Comparison of ENCODE assay signal across 16 cellular contexts in the genomic region with DNA sequence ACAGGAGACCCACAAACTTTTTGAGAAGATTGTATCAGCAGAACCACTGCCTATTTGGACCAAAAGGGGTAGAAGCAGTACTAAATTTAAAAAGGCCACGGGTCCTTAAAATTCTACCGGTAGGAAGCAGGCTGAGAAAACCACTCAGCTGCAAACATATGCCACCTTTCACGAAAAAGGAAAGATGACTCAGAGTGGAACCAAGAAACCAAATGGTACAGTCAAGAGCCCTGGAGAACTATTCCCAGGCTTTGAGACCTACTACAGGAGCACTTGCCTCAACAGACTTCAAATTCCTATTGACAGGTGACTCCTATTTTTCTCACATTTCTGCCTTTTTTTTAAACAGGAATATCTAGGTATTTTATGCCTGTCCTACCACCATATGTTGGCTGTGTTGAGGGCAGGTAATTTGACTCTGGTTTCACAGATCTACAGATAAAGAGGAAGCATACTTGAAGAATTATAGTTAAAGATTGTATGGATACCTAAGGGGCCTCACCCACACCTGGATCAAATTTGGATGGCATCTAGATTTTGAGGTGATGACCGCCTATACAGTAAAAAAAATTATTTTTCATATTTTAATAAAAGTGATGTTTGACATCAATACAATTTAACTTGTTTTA. TPM values are rescaled to one million over a fixed set of nuclear protein-coding genes. Genes with fewer than 3 reads are reported as not detected.
A peak's percentile ranks its signal among the peaks of the same experiment; 100 is the strongest.
DNase-seq lines count a peak whose midpoint lies in the region; ATAC-seq and TF ChIP-seq lines count a peak whose summit lies in the region.
"Had no signal": no experiment of that assay in that cellular context is flagged by ENCODE, and none has a peak within 500 bp of the region (broad histone marks: within the 10 kb centered on the region; RNA-seq: fewer than 3 reads in every experiment).

No MANE protein-coding gene starts in this region.

- no peak overlapping the region for H3K27ac Mint-ChIP-seq in activated CD8-positive, alpha-beta T cell treated with anti-CD3 and anti-CD28 coated beads, Interleukin-2, amount 10 ng/mL, durations not matched to agents 7 days and 5 days
- no peak overlapping the region for H3K27ac Mint-ChIP-seq in activated CD8-positive, alpha-beta T cell treated with anti-CD3 and anti-CD28 coated beads for 36 hours
- no peak overlapping the region for H3K27ac Mint-ChIP-seq in stimulated activated effector memory CD8-positive, alpha-beta T cell treated with anti-CD3 and anti-CD28 coated beads, Interleukin-12 subunit alpha, Interleukin-12 subunit beta, amount 100 ng/mL, for 72 hours

- peaks cover 7% of the 10 kb centered on the region for H3K27me3 Mint-ChIP-seq in activated CD8-positive, alpha-beta T cell treated with anti-CD3 and anti-CD28 coated beads, Interleukin-2, amount 10 ng/mL, durations not matched to agents 7 days and 5 days (ENCODE audit: low read depth)
- H3K27me3 Mint-ChIP-seq in activated CD8-positive, alpha-beta T cell treated with anti-CD3 and anti-CD28 coated beads for 36 hours = peaks cover 7% of the 10 kb centered on the region

- no peak overlapping the region for H3K4me3 Mint-ChIP-seq in activated CD8-positive, alpha-beta T cell treated with anti-CD3 and anti-CD28 coated beads, Interleukin-2, amount 10 ng/mL, durations not matched to agents 7 days and 5 days
- H3K4me3 Mint-ChIP-seq in activated CD8-positive, alpha-beta T cell treated with anti-CD3 and anti-CD28 coated beads for 36 hours = no peak overlapping the region
- no peak overlapping the region for H3K4me3 Mint-ChIP-seq in stimulated activated effector memory CD8-positive, alpha-beta T cell treated with anti-CD3 and anti-CD28 coated beads, Interleukin-12 subunit alpha, Interleukin-12 subunit beta, amount 100 ng/mL, for 72 hours
- H3K4me3 Mint-ChIP-seq: immature natural killer cell had no signal

- no peak for TF ChIP-seq CTCF in activated CD8-positive, alpha-beta T cell treated with anti-CD3 and anti-CD28 coated beads for 36 hours (IDR thresholded peaks at IDR 0.05)

- CTCF ChIA-PET in activated CD8-positive, alpha-beta T cell treated with anti-CD3 and anti-CD28 coated beads, Interleukin-2, amount 10 ng/mL, durations not matched to agents 7 days and 5 days (lab: Charles Lee) = no interaction called here
- CTCF ChIA-PET in activated CD8-positive, alpha-beta T cell treated with anti-CD3 and anti-CD28 coated beads for 36 hours (lab: Charles Lee) = no interaction called here

- intact Hi-C loops in activated CD8-positive, alpha-beta T cell treated with anti-CD3 and anti-CD28 coated beads for 36 hours (cut with micrococcal nuclease) = no loop called here
- intact Hi-C loops in posterior cingulate gyrus (cut with DNase I) = no loop called here

- H3K27ac ChIP-seq in effector memory CD4-positive, alpha-beta T cell (ENCODE audit: insufficient read depth, low read length, poor library complexity, severe bottlenecking) = no peak overlapping the region
- H3K27ac ChIP-seq: A549, tibial nerve had no signal

- H3K4me1 ChIP-seq in effector memory CD4-positive, alpha-beta T cell (ENCODE audit: control insufficient read depth, insufficient read depth, low read length, poor library complexity, severe bottlenecking) = no peaks in the 10 kb centered on the region

- no peaks in the 10 kb centered on the region for H3K9me3 ChIP-seq in effector memory CD4-positive, alpha-beta T cell (ENCODE audit: control insufficient read depth, low read length)
- H3K9me3 ChIP-seq: A549, tibial nerve had no signal

- H3K4me1 Mint-ChIP-seq in activated CD8-positive, alpha-beta T cell treated with anti-CD3 and anti-CD28 coated beads, Interleukin-2, amount 10 ng/mL, durations not matched to agents 7 days and 5 days (ENCODE audit: low read depth) = peaks cover 33% of the 10 kb centered on the region
- H3K4me1 Mint-ChIP-seq in activated CD8-positive, alpha-beta T cell treated with anti-CD3 and anti-CD28 coated beads for 36 hours (ENCODE audit: low read depth) = peaks cover 18% of the 10 kb centered on the region
- H3K4me1 Mint-ChIP-seq in stimulated activated effector memory CD8-positive, alpha-beta T cell treated with anti-CD3 and anti-CD28 coated beads, Interleukin-12 subunit alpha, Interleukin-12 subunit beta, amount 100 ng/mL, for 72 hours = peaks cover 18% of the 10 kb centered on the region

- no peaks in the 10 kb centered on the region for H3K36me3 Mint-ChIP-seq in activated CD8-positive, alpha-beta T cell treated with anti-CD3 and anti-CD28 coated beads, Interleukin-2, amount 10 ng/mL, durations not matched to agents 7 days and 5 days (ENCODE audit: low read depth)
- no peaks in the 10 kb centered on the region for H3K36me3 Mint-ChIP-seq in activated CD8-positive, alpha-beta T cell treated with anti-CD3 and anti-CD28 coated beads for 36 hours (ENCODE audit: low read depth)
- H3K36me3 Mint-ChIP-seq in stimulated activated effector memory CD8-positive, alpha-beta T cell treated with anti-CD3 and anti-CD28 coated beads, Interleukin-12 subunit alpha, Interleukin-12 subunit beta, amount 100 ng/mL, for 72 hours = no peaks in the 10 kb centered on the region
- H3K36me3 Mint-ChIP-seq: immature natural killer cell had no signal

- no peaks in the 10 kb centered on the region for H3K27me3 ChIP-seq in effector memory CD4-positive, alpha-beta T cell (replicated peaks; ENCODE audit: control insufficient read depth, insufficient read depth, low read length, poor library complexity, severe bottlenecking)
- H3K27me3 ChIP-seq: tibial nerve had no signal

- peak; percentile 41 for ATAC-seq in activated CD8-positive, alpha-beta T cell treated with anti-CD3 and anti-CD28 coated beads, Interleukin-2, amount 10 ng/mL, durations not matched to agents 7 days and 5 days
- no peak for ATAC-seq in activated CD8-positive, alpha-beta T cell treated with anti-CD3 and anti-CD28 coated beads for 36 hours
- ATAC-seq in HG02642 (IDR thresholded peaks at IDR 0.05; ENCODE audit: poor library complexity, unreplicated experiment) (peak; percentile 65), HG03469 (IDR thresholded peaks at IDR 0.05; ENCODE audit: unreplicated experiment) (peak; percentile 42)
- peak; percentile 64 for ATAC-seq in stimulated activated effector memory CD8-positive, alpha-beta T cell treated with anti-CD3 and anti-CD28 coated beads, Interleukin-12 subunit alpha, Interleukin-12 subunit beta, amount 100 ng/mL, for 72 hours
- ATAC-seq: A549, HCT116 had no signal

- no peaks in the 10 kb centered on the region for H3K36me3 ChIP-seq in effector memory CD4-positive, alpha-beta T cell (ENCODE audit: control insufficient read depth, insufficient read depth, low read length)
- H3K36me3 ChIP-seq: tibial nerve had no signal

- no peak for DNase-seq in activated CD8-positive, alpha-beta T cell treated with anti-CD3 and anti-CD28 coated beads, Interleukin-2, amount 10 ng/mL, durations not matched to agents 7 days and 5 days
- DNase-seq in activated CD8-positive, alpha-beta T cell treated with anti-CD3 and anti-CD28 coated beads for 36 hours = no peak
- no peak for DNase-seq in stimulated activated effector memory CD8-positive, alpha-beta T cell treated with anti-CD3 and anti-CD28 coated beads, Interleukin-12 subunit alpha, Interleukin-12 subunit beta, amount 100 ng/mL, for 72 hours (ENCODE audit: low spot score in 2 of 2)
- DNase-seq in effector memory CD4-positive, alpha-beta T cell = no peak
- DNase-seq in hypothalamus (lab: John Stamatoyannopoulos, UW) (no peak), posterior cingulate gyrus (no peak)
- DNase-seq: aorta; DMS79 treated with DMSO at 0.1 percent for 48 hours; immature natural killer cell; NCI-H187 treated with DMSO at 0.1 percent for 48 hours; stimulated activated CD4-positive, alpha-beta T cell treated with anti-CD3 and anti-CD28 coated beads, Interleukin-2, amount 100 ng/mL, for 48 hours had no signal

- POLR2A ChIA-PET in activated CD8-positive, alpha-beta T cell treated with anti-CD3 and anti-CD28 coated beads, Interleukin-2, amount 10 ng/mL, durations not matched to agents 7 days and 5 days (lab: Charles Lee) = interaction anchor here (1.0 kb wide), 1 partner anchor 9 kb away, joined by 3 read pairs; no protein-coding TSS in a partner anchor
- POLR2A ChIA-PET in activated CD8-positive, alpha-beta T cell treated with anti-CD3 and anti-CD28 coated beads for 36 hours (lab: Charles Lee) = interaction anchor here (0.7 kb wide), 1 partner anchor 369 kb away, joined by 3 read pairs; no protein-coding TSS in a partner anchor

- H3K9me3 Mint-ChIP-seq in activated CD8-positive, alpha-beta T cell treated with anti-CD3 and anti-CD28 coated beads, Interleukin-2, amount 10 ng/mL, durations not matched to agents 7 days and 5 days (ENCODE audit: insufficient read depth) = no peaks in the 10 kb centered on the region
- no peaks in the 10 kb centered on the region for H3K9me3 Mint-ChIP-seq in activated CD8-positive, alpha-beta T cell treated with anti-CD3 and anti-CD28 coated beads for 36 hours
- H3K9me3 Mint-ChIP-seq in stimulated activated effector memory CD8-positive, alpha-beta T cell treated with anti-CD3 and anti-CD28 coated beads, Interleukin-12 subunit alpha, Interleukin-12 subunit beta, amount 100 ng/mL, for 72 hours = no peaks in the 10 kb centered on the region
- H3K9me3 Mint-ChIP-seq: immature natural killer cell had no signal

- H3K4me3 ChIP-seq in effector memory CD4-positive, alpha-beta T cell (ENCODE audit: insufficient read depth, low read depth, low read length, poor library complexity, severe bottlenecking) = no peak overlapping the region
- H3K4me3 ChIP-seq: A549, tibial nerve had no signal

RNA-seq across cellular contexts. Expression of gene GOLIM4, which starts 10.1 kb away (rescaled TPM):
- total RNA-seq in activated CD8-positive, alpha-beta T cell treated with anti-CD3 and anti-CD28 coated beads, Interleukin-2, amount 10 ng/mL, durations not matched to agents 7 days and 5 days = 1 to 10 TPM; 5.6 to 6.0 TPM
- total RNA-seq in activated CD8-positive, alpha-beta T cell treated with anti-CD3 and anti-CD28 coated beads for 36 hours = 1 to 10 TPM; 5.5 to 6.4 TPM
